In genomic region chr15:74045184-74045583, GRCh38 we compare ENCODE assay signal across 29 cellular contexts. TPM values are rescaled to one million over a fixed set of nuclear protein-coding genes. Genes with fewer than 3 reads are reported as not detected.
DNase-seq lines count a peak whose midpoint lies in the region; ATAC-seq, FAIRE-seq and TF ChIP-seq lines count a peak whose summit lies in the region.
"Had no signal": no experiment of that assay in that cellular context is flagged by ENCODE, and none has a peak within 500 bp of the region (broad histone marks: within the 10 kb centered on the region; RNA-seq: fewer than 3 reads in every experiment).

No MANE protein-coding gene starts in this region.

- H3K9me3 ChIP-seq in T-helper 17 cell (ENCODE audit: control insufficient read depth, low read length, poor library complexity, severe bottlenecking) (no peaks in the 10 kb centered on the region), lower lobe of right lung (no peaks in the 10 kb centered on the region), vagina (no peaks in the 10 kb centered on the region), mucosa of descending colon (no peaks in the 10 kb centered on the region)
- H3K9me3 ChIP-seq: Caco-2 had no signal

- H3K27ac Mint-ChIP-seq in T-helper 17 cell: peak overlapping the region; percentile 59
- no peak overlapping the region for H3K27ac Mint-ChIP-seq in activated T-helper 2 cell treated with anti-CD3 and anti-CD28 coated beads, Interferon-gamma antibody, Interleukin-2, Interleukin-4, amounts not matched to agents 10 μg/mL and 5 μg/mL and 100 μg/mL, durations not matched to agents 14 hours and 24 hours and 36 hours
- H3K27ac Mint-ChIP-seq: B cell; CD8-positive, alpha-beta T cell had no signal

- H3K27me3 ChIP-seq in lower lobe of right lung (ENCODE audit: low read depth) (no peaks in the 10 kb centered on the region), vagina (no peaks in the 10 kb centered on the region)

- no peaks in the 10 kb centered on the region for H3K27me3 Mint-ChIP-seq in T-helper 17 cell
- no peaks in the 10 kb centered on the region for H3K27me3 Mint-ChIP-seq in activated T-helper 2 cell treated with anti-CD3 and anti-CD28 coated beads, Interferon-gamma antibody, Interleukin-2, Interleukin-4, amounts not matched to agents 10 μg/mL and 5 μg/mL and 100 μg/mL, durations not matched to agents 14 hours and 24 hours and 36 hours (ENCODE audit: low read depth)
- H3K27me3 Mint-ChIP-seq: B cell, IgD-negative memory B cell had no signal

- peaks cover 12% of the 10 kb centered on the region for H3K4me1 Mint-ChIP-seq in T-helper 17 cell
- H3K4me1 Mint-ChIP-seq in activated T-helper 2 cell treated with anti-CD3 and anti-CD28 coated beads, Interferon-gamma antibody, Interleukin-2, Interleukin-4, amounts not matched to agents 10 μg/mL and 5 μg/mL and 100 μg/mL, durations not matched to agents 14 hours and 24 hours and 36 hours (ENCODE audit: low read depth): peaks cover 8% of the 10 kb centered on the region

- TF ChIP-seq CTCF in D721Med (IDR thresholded peaks at IDR 0.05; ENCODE audit: insufficient read depth, missing control alignments) (no peak), lower lobe of right lung (IDR thresholded peaks at IDR 0.05) (no peak), vagina (IDR thresholded peaks at IDR 0.05) (no peak), mucosa of descending colon (IDR thresholded peaks at IDR 0.05) (no peak)

- H3K4me3 ChIP-seq in lower lobe of right lung (no peak overlapping the region), vagina (no peak overlapping the region), mucosa of descending colon (no peak overlapping the region)

- DNase-seq in D721Med (ENCODE audit: insufficient read length, low spot score) (peak; percentile 4), T-helper 17 cell (no peak), lower lobe of right lung (no peak), vagina (ENCODE audit: extremely low spot score in 2 of 2) (peak in 1 of 2 donors; percentile 83), T-helper 1 cell (no peak), mucosa of descending colon (no peak)
- DNase-seq in activated T-helper 2 cell treated with anti-CD3 and anti-CD28 coated beads, Interferon-gamma antibody, Interleukin-2, Interleukin-4, amounts not matched to agents 10 μg/mL and 5 μg/mL and 100 μg/mL, durations not matched to agents 14 hours and 24 hours and 36 hours (ENCODE audit: low spot score): no peak
- DNase-seq: Caco-2; CD8-positive, alpha-beta T cell; DMS153; DND-41; MM.1S; NCI-H1048; NCI-H1417; NCI-H1694; NCI-H2029 treated with DMSO at 0.1 percent for 48 hours; NCI-H446 treated with DMSO at 0.1 percent for 48 hours; NCI-H526; RPMI8226; SHP77 had no signal

- H3K4me1 ChIP-seq in lower lobe of right lung: peaks cover 32% of the 10 kb centered on the region
- H3K4me1 ChIP-seq in vagina: peaks cover 36% of the 10 kb centered on the region
- peaks cover 2% of the 10 kb centered on the region for H3K4me1 ChIP-seq in mucosa of descending colon (ENCODE audit: low read depth)
- H3K4me1 ChIP-seq: Caco-2 had no signal

- no peak for TF ChIP-seq POLR2A in vagina (IDR thresholded peaks at IDR 0.05)

- H3K4me3 Mint-ChIP-seq in T-helper 17 cell: no peak overlapping the region
- H3K4me3 Mint-ChIP-seq in activated T-helper 2 cell treated with anti-CD3 and anti-CD28 coated beads, Interferon-gamma antibody, Interleukin-2, Interleukin-4, amounts not matched to agents 10 μg/mL and 5 μg/mL and 100 μg/mL, durations not matched to agents 14 hours and 24 hours and 36 hours (ENCODE audit: low read depth): no peak overlapping the region
- H3K4me3 Mint-ChIP-seq: B cell; CD8-positive, alpha-beta T cell; IgD-negative memory B cell had no signal

- intact Hi-C loops in lower lobe of right lung (cut with DNase I) (loop anchor here (10.0 kb wide), 1 partner anchor 50 kb away; the partner anchor contains the start of genes PML and STOML1), vagina (cut with DNase I) (no loop called here), mucosa of descending colon (cut with DNase I, micrococcal nuclease) (no loop called here)
- intact Hi-C loops in activated T-helper 2 cell treated with anti-CD3 and anti-CD28 coated beads, Interferon-gamma antibody, Interleukin-2, Interleukin-4, amounts not matched to agents 10 μg/mL and 5 μg/mL and 100 μg/mL, durations not matched to agents 14 hours and 24 hours and 36 hours (cut with micrococcal nuclease): loop anchor here (5.0 kb wide), 1 partner anchor 68 kb away; no protein-coding TSS in a partner anchor

- H3K9me3 Mint-ChIP-seq in activated T-helper 2 cell treated with anti-CD3 and anti-CD28 coated beads, Interferon-gamma antibody, Interleukin-2, Interleukin-4, amounts not matched to agents 10 μg/mL and 5 μg/mL and 100 μg/mL, durations not matched to agents 14 hours and 24 hours and 36 hours: no peaks in the 10 kb centered on the region
- H3K9me3 Mint-ChIP-seq: CD8-positive, alpha-beta T cell; IgD-negative memory B cell had no signal

- peak overlapping the region; percentile 62 for H3K27ac ChIP-seq in lower lobe of right lung
- H3K27ac ChIP-seq in vagina: peak overlapping the region; percentile 16
- H3K27ac ChIP-seq: C4-2B, KMS-11 had no signal

- ATAC-seq in T-helper 17 cell: no peak
- ATAC-seq in lower lobe of right lung: no peak
- no peak for ATAC-seq in mucosa of descending colon
- ATAC-seq: CD8-positive, alpha-beta T cell; HCT116 had no signal

- H3K36me3 Mint-ChIP-seq in T-helper 17 cell (ENCODE audit: low read depth): no peaks in the 10 kb centered on the region
- H3K36me3 Mint-ChIP-seq in activated T-helper 2 cell treated with anti-CD3 and anti-CD28 coated beads, Interferon-gamma antibody, Interleukin-2, Interleukin-4, amounts not matched to agents 10 μg/mL and 5 μg/mL and 100 μg/mL, durations not matched to agents 14 hours and 24 hours and 36 hours (ENCODE audit: low read depth): no peaks in the 10 kb centered on the region
- H3K36me3 Mint-ChIP-seq: IgD-negative memory B cell had no signal

- H3K36me3 ChIP-seq in lower lobe of right lung (peaks cover 38% of the 10 kb centered on the region), vagina (peaks cover 0 to 8% of the 10 kb centered on the region in 2 donors), mucosa of descending colon (ENCODE audit: low read depth) (no peaks in the 10 kb centered on the region)

- FAIRE-seq in D721Med (lab: Jason Lieb, UNC): no peak
- FAIRE-seq: GM12892 had no signal

RNA-seq across cellular contexts. Expression of gene GOLGA6A, which starts 37.2 kb away (rescaled TPM):
- 1 to 10 TPM in 1 of 2 donors, not detected in 1; 1.0 TPM for total RNA-seq in T-helper 17 cell
- not detected for total RNA-seq in lower lobe of right lung
- 0.25 TPM for total RNA-seq in vagina
- total RNA-seq in activated T-helper 2 cell treated with anti-CD3 and anti-CD28 coated beads, Interferon-gamma antibody, Interleukin-2, Interleukin-4, amounts not matched to agents 10 μg/mL and 5 μg/mL and 100 μg/mL, durations not matched to agents 14 hours and 24 hours and 36 hours: not detected in 2 replicates
- total RNA-seq in mucosa of descending colon: not detected
- total RNA-seq: A673; Caco-2; CD8-positive, alpha-beta T cell; H4; SK-MEL-5 had no signal

RNA-seq across cellular contexts. Expression of gene PML, which starts 50.7 kb away (rescaled TPM):
- 10 to 100 TPM; 47.6 to 52.6 TPM for total RNA-seq in T-helper 17 cell
- 79.4 TPM for total RNA-seq in lower lobe of right lung
- 107 TPM for total RNA-seq in vagina
- total RNA-seq in activated T-helper 2 cell treated with anti-CD3 and anti-CD28 coated beads, Interferon-gamma antibody, Interleukin-2, Interleukin-4, amounts not matched to agents 10 μg/mL and 5 μg/mL and 100 μg/mL, durations not matched to agents 14 hours and 24 hours and 36 hours: 64.5 and 70.2 TPM in 2 replicates
- total RNA-seq in mucosa of descending colon: 10 to 100 TPM; 27.6 to 52.2 (median 35.6) TPM

RNA-seq across cellular contexts. Expression of gene STOML1, which starts 53.1 kb away (rescaled TPM):
- total RNA-seq in T-helper 17 cell: 1 to 10 TPM; 3.7 to 5.6 TPM
- total RNA-seq in lower lobe of right lung: 16.3 TPM
- 15.0 TPM for total RNA-seq in vagina
- total RNA-seq in activated T-helper 2 cell treated with anti-CD3 and anti-CD28 coated beads, Interferon-gamma antibody, Interleukin-2, Interleukin-4, amounts not matched to agents 10 μg/mL and 5 μg/mL and 100 μg/mL, durations not matched to agents 14 hours and 24 hours and 36 hours: 8.6 and 9.2 TPM in 2 replicates
- 10 to 100 TPM; 11.5 to 13.4 (median 12.4) TPM for total RNA-seq in mucosa of descending colon

Comparison
In these comparisons a context has a peak if more than half of its experiments do, and no peak if none do; other contexts are left out.
1. intact Hi-C loops: an anchor here in lower lobe of right lung (10.0 kb wide) and activated T-helper 2 cell treated with anti-CD3 and anti-CD28 coated beads, Interferon-gamma antibody, Interleukin-2, Interleukin-4, amounts not matched to agents 10 μg/mL and 5 μg/mL and 100 μg/mL, durations not matched to agents 14 hours and 24 hours and 36 hours (5.0 kb wide); none called in vagina and mucosa of descending colon.